In genomic region chr13:78742659-78743058, GRCh38 we compare ENCODE assay signal across 1 cellular context.
TF ChIP-seq lines count a peak whose summit lies in the region.

No MANE protein-coding gene starts in this region.

TF ChIP-seq in H1, 55 proteins besides CTCF, POLR2A, EP300 and RAD21 (continued from another document):
- TF ChIP-seq CHD7 (IDR thresholded peaks at IDR 0.05; ENCODE audit: insufficient replicate concordance, low read length) (no peak), TAF1 (IDR thresholded peaks at IDR 0.05; ENCODE audit: low read depth, low read length) (no peak), ASH2L (IDR thresholded peaks at IDR 0.05; ENCODE audit: low read length) (no peak), ATF3 (IDR thresholded peaks at IDR 0.05; ENCODE audit: insufficient read depth, low read depth, low read length) (no peak), E2F6 (IDR thresholded peaks at IDR 0.05) (no peak), CHD2 (IDR thresholded peaks at IDR 0.05; ENCODE audit: low read length) (no peak), USF2 (IDR thresholded peaks at IDR 0.05; ENCODE audit: low read length) (no peak), KDM4A (IDR thresholded peaks at IDR 0.05; ENCODE audit: low read depth, low read length, severe bottlenecking) (no peak), RBBP5 (IDR thresholded peaks at IDR 0.05; ENCODE audit: borderline replicate concordance, low read depth, low read length) (no peak), FOSL1 (IDR thresholded peaks at IDR 0.05; ENCODE audit: insufficient read depth, low read depth, low read length) (no peak), TAF7 (optimal IDR thresholded peaks at IDR 0.05; ENCODE audit: borderline replicate concordance, low read depth, low read length) (no peak), YY1 (IDR thresholded peaks at IDR 0.05; ENCODE audit: low read depth, low read length) (no peak), RXRA (IDR thresholded peaks at IDR 0.05; ENCODE audit: insufficient read depth, low read depth, low read length) (no peak), SP2 (IDR thresholded peaks at IDR 0.05; ENCODE audit: low read length) (no peak), CBX8 (IDR thresholded peaks at IDR 0.05; ENCODE audit: borderline replicate concordance, low read depth, low read length) (no peak), CHD1 (IDR thresholded peaks at IDR 0.05; ENCODE audit: low read depth, low read length) (no peak), RNF2 (IDR thresholded peaks at IDR 0.05; ENCODE audit: borderline replicate concordance, low read depth, low read length, missing control alignments, poor library complexity, severe bottlenecking) (no peak), POU5F1 (IDR thresholded peaks at IDR 0.05; ENCODE audit: low read depth, low read length) (no peak)
